In genomic region chr2:66239655-66240054, GRCh38 we compare ENCODE assay signal across 14 cellular contexts.
"Had no signal": no experiment of that assay in that cellular context is flagged by ENCODE, and none has a peak within 500 bp of the region (broad histone marks: within the 10 kb centered on the region; RNA-seq: fewer than 3 reads in every experiment).

No MANE protein-coding gene starts in this region.

- ATAC-seq: left colon; SK-N-SH treated with all-trans-retinoic acid at 6 μM for 48 hours; stimulated activated naive CD8-positive, alpha-beta T cell treated with anti-CD3 and anti-CD28 coated beads, Interleukin-15, amount 100 ng/mL, for 72 hours had no signal

- H3K27ac Mint-ChIP-seq: activated B cell treated with CpG ODN at 0.5 μM for 24 hours; activated CD4-positive, alpha-beta T cell treated with anti-CD3 and anti-CD28 coated beads, Interleukin-2, amount 10 ng/mL, durations not matched to agents 24 days and 14 days; activated naive CD4-positive, alpha-beta T cell treated with anti-CD3 and anti-CD28 coated beads, Interleukin-2, amount 50 U/mL, for 24 hours; naive B cell; progenitor cell of endocrine pancreas; stimulated activated naive CD8-positive, alpha-beta T cell treated with anti-CD3 and anti-CD28 coated beads, Interleukin-15, amount 100 ng/mL, for 72 hours; T-helper 1 cell treated with Interleukin-12 subunit alpha and Interleukin-12 subunit beta and Interleukin-4 antibody, amounts not matched to agents 30 μg/mL and 1 μg/mL, for 36 hours had no signal

- H3K4me1 Mint-ChIP-seq: activated B cell treated with CpG ODN at 0.5 μM for 24 hours; activated CD4-positive, alpha-beta T cell treated with anti-CD3 and anti-CD28 coated beads, Interleukin-2, amount 10 ng/mL, durations not matched to agents 24 days and 14 days; activated naive CD4-positive, alpha-beta T cell treated with anti-CD3 and anti-CD28 coated beads, Interleukin-2, amount 50 U/mL, for 24 hours; naive B cell; stimulated activated naive CD8-positive, alpha-beta T cell treated with anti-CD3 and anti-CD28 coated beads, Interleukin-15, amount 100 ng/mL, for 72 hours had no signal

- H3K4me3 ChIP-seq: thyroid gland had no signal

- H3K4me3 Mint-ChIP-seq: activated B cell treated with CpG ODN at 0.5 μM for 24 hours; activated CD4-positive, alpha-beta T cell treated with anti-CD3 and anti-CD28 coated beads, Interleukin-2, amount 10 ng/mL, durations not matched to agents 24 days and 14 days; activated naive CD4-positive, alpha-beta T cell treated with anti-CD3 and anti-CD28 coated beads, Interleukin-2, amount 50 U/mL, for 24 hours; naive B cell; stimulated activated naive CD8-positive, alpha-beta T cell treated with anti-CD3 and anti-CD28 coated beads, Interleukin-15, amount 100 ng/mL, for 72 hours; T-helper 1 cell treated with Interleukin-12 subunit alpha and Interleukin-12 subunit beta and Interleukin-4 antibody, amounts not matched to agents 30 μg/mL and 1 μg/mL, for 36 hours had no signal

- H3K36me3 ChIP-seq: neutrophil, thyroid gland had no signal

- H3K27ac ChIP-seq: neutrophil had no signal

- H3K27me3 Mint-ChIP-seq: activated B cell treated with CpG ODN at 0.5 μM for 24 hours; activated CD4-positive, alpha-beta T cell treated with anti-CD3 and anti-CD28 coated beads, Interleukin-2, amount 10 ng/mL, durations not matched to agents 24 days and 14 days; stimulated activated naive CD8-positive, alpha-beta T cell treated with anti-CD3 and anti-CD28 coated beads, Interleukin-15, amount 100 ng/mL, for 72 hours had no signal

- H3K27me3 ChIP-seq: neutrophil, thyroid gland had no signal

- H3K9me3 Mint-ChIP-seq: activated B cell treated with CpG ODN at 0.5 μM for 24 hours; activated CD4-positive, alpha-beta T cell treated with anti-CD3 and anti-CD28 coated beads, Interleukin-2, amount 10 ng/mL, durations not matched to agents 24 days and 14 days; activated naive CD4-positive, alpha-beta T cell treated with anti-CD3 and anti-CD28 coated beads, Interleukin-2, amount 50 U/mL, for 24 hours had no signal

- H3K36me3 Mint-ChIP-seq: activated naive CD4-positive, alpha-beta T cell treated with anti-CD3 and anti-CD28 coated beads, Interleukin-2, amount 50 U/mL, for 24 hours; brain; naive B cell had no signal

- H3K9me3 ChIP-seq: neutrophil, thyroid gland had no signal

- DNase-seq: activated B cell treated with CpG ODN at 0.5 μM for 24 hours; activated CD4-positive, alpha-beta T cell treated with anti-CD3 and anti-CD28 coated beads, Interleukin-2, amount 10 ng/mL, durations not matched to agents 24 days and 14 days; activated effector memory CD4-positive, alpha-beta T cell treated with Interleukin-2 at 50 U/mL for 16 hours; left colon; naive B cell; stimulated activated CD4-positive, alpha-beta T cell treated with anti-CD3 and anti-CD28 coated beads, Interleukin-4, amount 100 ng/mL, for 4 hours; stimulated activated naive CD8-positive, alpha-beta T cell treated with anti-CD3 and anti-CD28 coated beads, Interleukin-15, amount 100 ng/mL, for 72 hours; thyroid gland had no signal
